Comparison of ENCODE assay signal across 1 cellular context in the genomic region with DNA sequence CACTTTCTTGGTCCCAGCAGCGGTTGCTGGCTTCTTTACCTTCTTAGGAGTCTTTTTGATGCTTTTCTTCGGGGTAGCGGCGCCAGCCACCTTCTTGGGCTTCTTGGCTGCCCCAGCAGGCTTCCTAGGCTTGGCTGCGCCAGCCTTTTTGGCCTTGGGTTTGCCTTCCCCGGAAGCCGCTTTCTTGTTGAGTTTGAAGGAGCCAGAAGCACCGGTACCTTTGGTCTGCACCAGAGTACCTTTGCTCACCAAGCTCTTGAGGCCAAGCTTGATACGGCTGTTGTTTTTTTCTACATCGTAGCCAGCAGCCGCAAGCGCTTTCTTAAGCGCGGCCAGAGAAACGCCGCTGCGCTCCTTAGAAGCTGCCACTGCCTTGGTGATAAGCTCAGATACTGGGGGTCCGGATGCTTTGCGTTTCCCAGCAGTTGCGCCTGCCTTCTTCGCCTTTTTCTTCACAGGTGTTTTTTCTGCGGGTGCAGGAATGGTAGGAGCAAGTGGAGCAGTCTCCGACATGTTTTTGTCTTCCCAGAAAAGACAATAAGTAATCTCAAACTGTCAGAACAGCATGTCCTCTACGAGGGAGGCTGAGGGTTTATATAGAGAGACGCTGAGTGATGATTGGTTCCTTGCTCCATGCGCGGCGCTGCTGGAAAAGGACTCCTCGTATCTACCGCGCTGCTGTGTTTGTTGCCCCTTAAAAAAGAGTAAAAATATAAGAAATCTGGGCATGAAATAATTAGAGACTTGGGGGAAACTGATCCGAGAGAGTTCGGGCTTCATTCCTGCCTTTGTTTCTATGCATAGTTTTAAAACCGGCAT.
TF ChIP-seq lines count a peak whose summit lies in the region.

No MANE protein-coding gene starts in this region.

TF ChIP-seq in SK-N-SH, 30 proteins besides CTCF, POLR2A, EP300 and RAD21 (continued from another document):
- TF ChIP-seq REST (IDR thresholded peaks at IDR 0.05; ENCODE audit: low read depth, low read length) = peak; percentile 65; the same call in 1 of the 2 replicates
- TF ChIP-seq, protein P1, sequence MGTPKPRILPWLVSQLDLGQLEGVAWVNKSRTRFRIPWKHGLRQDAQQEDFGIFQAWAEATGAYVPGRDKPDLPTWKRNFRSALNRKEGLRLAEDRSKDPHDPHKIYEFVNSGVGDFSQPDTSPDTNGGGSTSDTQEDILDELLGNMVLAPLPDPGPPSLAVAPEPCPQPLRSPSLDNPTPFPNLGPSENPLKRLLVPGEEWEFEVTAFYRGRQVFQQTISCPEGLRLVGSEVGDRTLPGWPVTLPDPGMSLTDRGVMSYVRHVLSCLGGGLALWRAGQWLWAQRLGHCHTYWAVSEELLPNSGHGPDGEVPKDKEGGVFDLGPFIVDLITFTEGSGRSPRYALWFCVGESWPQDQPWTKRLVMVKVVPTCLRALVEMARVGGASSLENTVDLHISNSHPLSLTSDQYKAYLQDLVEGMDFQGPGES (IDR thresholded peaks at IDR 0.05; ENCODE audit: low read depth, low read length) = peak; percentile 3; the same call in 1 of the 2 replicates
- TF ChIP-seq, protein P2, sequence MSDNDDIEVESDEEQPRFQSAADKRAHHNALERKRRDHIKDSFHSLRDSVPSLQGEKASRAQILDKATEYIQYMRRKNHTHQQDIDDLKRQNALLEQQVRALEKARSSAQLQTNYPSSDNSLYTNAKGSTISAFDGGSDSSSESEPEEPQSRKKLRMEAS (IDR thresholded peaks at IDR 0.05; ENCODE audit: low read depth) = peak; percentile 72
- TF ChIP-seq TAF1 (IDR thresholded peaks at IDR 0.05; ENCODE audit: borderline replicate concordance, low read depth, low read length) = peak; percentile 64; the same call in 1 of the 2 replicates
- no peak for TF ChIP-seq SMC3 (IDR thresholded peaks at IDR 0.05; ENCODE audit: low read depth, low read length)
- TF ChIP-seq, protein P3, sequence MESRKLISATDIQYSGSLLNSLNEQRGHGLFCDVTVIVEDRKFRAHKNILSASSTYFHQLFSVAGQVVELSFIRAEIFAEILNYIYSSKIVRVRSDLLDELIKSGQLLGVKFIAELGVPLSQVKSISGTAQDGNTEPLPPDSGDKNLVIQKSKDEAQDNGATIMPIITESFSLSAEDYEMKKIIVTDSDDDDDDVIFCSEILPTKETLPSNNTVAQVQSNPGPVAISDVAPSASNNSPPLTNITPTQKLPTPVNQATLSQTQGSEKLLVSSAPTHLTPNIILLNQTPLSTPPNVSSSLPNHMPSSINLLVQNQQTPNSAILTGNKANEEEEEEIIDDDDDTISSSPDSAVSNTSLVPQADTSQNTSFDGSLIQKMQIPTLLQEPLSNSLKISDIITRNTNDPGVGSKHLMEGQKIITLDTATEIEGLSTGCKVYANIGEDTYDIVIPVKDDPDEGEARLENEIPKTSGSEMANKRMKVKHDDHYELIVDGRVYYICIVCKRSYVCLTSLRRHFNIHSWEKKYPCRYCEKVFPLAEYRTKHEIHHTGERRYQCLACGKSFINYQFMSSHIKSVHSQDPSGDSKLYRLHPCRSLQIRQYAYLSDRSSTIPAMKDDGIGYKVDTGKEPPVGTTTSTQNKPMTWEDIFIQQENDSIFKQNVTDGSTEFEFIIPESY (IDR thresholded peaks at IDR 0.05; ENCODE audit: borderline replicate concordance, low read depth) = peak; percentile 94
- TF ChIP-seq EZH2phosphoT487 (IDR thresholded peaks at IDR 0.05; ENCODE audit: borderline replicate concordance, low read depth) = no peak
- peak; percentile 99 for TF ChIP-seq POLR2AphosphoS5 (IDR thresholded peaks at IDR 0.05; ENCODE audit: low read depth, low read length)
- 0 out of 2 replicates have a peak, but pooled peaks have one; percentile 24 for TF ChIP-seq RCOR1 (IDR thresholded peaks at IDR 0.05; ENCODE audit: low read length)
- no peak for TF ChIP-seq RFX5 (IDR thresholded peaks at IDR 0.05; ENCODE audit: low read length)
- TF ChIP-seq, protein P4, sequence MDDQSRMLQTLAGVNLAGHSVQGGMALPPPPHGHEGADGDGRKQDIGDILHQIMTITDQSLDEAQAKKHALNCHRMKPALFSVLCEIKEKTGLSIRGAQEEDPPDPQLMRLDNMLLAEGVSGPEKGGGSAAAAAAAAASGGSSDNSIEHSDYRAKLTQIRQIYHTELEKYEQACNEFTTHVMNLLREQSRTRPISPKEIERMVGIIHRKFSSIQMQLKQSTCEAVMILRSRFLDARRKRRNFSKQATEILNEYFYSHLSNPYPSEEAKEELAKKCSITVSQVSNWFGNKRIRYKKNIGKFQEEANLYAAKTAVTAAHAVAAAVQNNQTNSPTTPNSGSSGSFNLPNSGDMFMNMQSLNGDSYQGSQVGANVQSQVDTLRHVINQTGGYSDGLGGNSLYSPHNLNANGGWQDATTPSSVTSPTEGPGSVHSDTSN (IDR thresholded peaks at IDR 0.05) = peak; percentile 57
- TF ChIP-seq ELF1 (IDR thresholded peaks at IDR 0.05) = no peak
